Comparison of ENCODE assay signal across 8 cellular contexts in genomic region chr1:206663832-206664652, GRCh38. TPM values are rescaled to one million over a fixed set of nuclear protein-coding genes. Genes with fewer than 3 reads are reported as not detected.
DNase-seq lines count a peak whose midpoint lies in the region; FAIRE-seq and TF ChIP-seq lines count a peak whose summit lies in the region.

No MANE protein-coding gene starts in this region.

- H3K36me3 ChIP-seq in WERI-Rb-1 (no peaks in the 10 kb centered on the region), bronchial epithelial cell (ENCODE audit: control insufficient read depth, insufficient read depth, low read length) (no peaks in the 10 kb centered on the region), kidney epithelial cell (ENCODE audit: control insufficient read depth, insufficient read depth, low read length) (no peaks in the 10 kb centered on the region)

- H3K4me3 ChIP-seq in WERI-Rb-1 (ENCODE audit: low read depth, low read length) (peak overlapping the region; percentile 20), bronchial epithelial cell (ENCODE audit: low read depth, low read length) (no peak overlapping the region), kidney epithelial cell (ENCODE audit: low read depth, low read length) (no peak overlapping the region)

- TF ChIP-seq CTCF in HFFc6 (IDR thresholded peaks at IDR 0.05) (peak; percentile 97), WERI-Rb-1 (IDR thresholded peaks at IDR 0.05; ENCODE audit: low read depth, low read length) (peak; percentile 98), bronchial epithelial cell (IDR thresholded peaks at IDR 0.05; ENCODE audit: insufficient read depth, low read length, severe bottlenecking) (peak; percentile 80), kidney epithelial cell (IDR thresholded peaks at IDR 0.05; ENCODE audit: insufficient read depth, low read length, poor library complexity, severe bottlenecking) (peak; percentile 71)

- DNase-seq in DMS53 treated with DMSO at 0.1 percent for 48 hours (lab: John Stamatoyannopoulos, UW; ENCODE audit: unreplicated experiment) (peak; percentile 62), HFFc6 (no peak), NCI-H2171 (lab: John Stamatoyannopoulos, UW) (peak; percentile 47), WERI-Rb-1 (peak; percentile 93), bronchial epithelial cell (ENCODE audit: low read depth) (peak; percentile 52), kidney epithelial cell (ENCODE audit: low read depth) (no peak), cerebellar nuclear complex (lab: John Stamatoyannopoulos, UW) (no peak)
- peak; percentile 71 to 76 for DNase-seq in stimulated activated CD4-positive, alpha-beta T cell treated with anti-CD3 and anti-CD28 coated beads, Interleukin-2, amount 100 ng/mL, for 48 hours

- H3K27ac ChIP-seq in WERI-Rb-1, result no peak overlapping the region; the same call in 1 of the 2 replicates

- no peaks in the 10 kb centered on the region for H3K27me3 ChIP-seq in WERI-Rb-1 (ENCODE audit: insufficient read depth, low read depth, severe bottlenecking)
- H3K27me3 ChIP-seq in bronchial epithelial cell (ENCODE audit: control insufficient read depth, insufficient read depth, low read length), result peaks cover 4% of the 10 kb centered on the region
- peaks cover 13% of the 10 kb centered on the region for H3K27me3 ChIP-seq in kidney epithelial cell (ENCODE audit: control insufficient read depth, insufficient read depth, low read length)

- H3K4me1 Mint-ChIP-seq in HFFc6 (ENCODE audit: low read depth), result peaks cover 5% of the 10 kb centered on the region; the same call in 1 of the 2 replicates

- H3K36me3 Mint-ChIP-seq in HFFc6 (ENCODE audit: low read depth), result no peaks in the 10 kb centered on the region

- no peaks in the 10 kb centered on the region for H3K9me3 ChIP-seq in WERI-Rb-1 (ENCODE audit: severe bottlenecking)

- H3K9me3 Mint-ChIP-seq in HFFc6, result no peaks in the 10 kb centered on the region

- peaks cover 25% of the 10 kb centered on the region for H3K27me3 Mint-ChIP-seq in HFFc6 (ENCODE audit: insufficient read depth)

- H3K4me3 Mint-ChIP-seq in HFFc6, result no peak overlapping the region

- no peak overlapping the region for H3K27ac Mint-ChIP-seq in HFFc6

- no peak for FAIRE-seq in bronchial epithelial cell (lab: Jason Lieb, UNC)

RNA-seq across cellular contexts. Expression of gene MAPKAPK2, which starts 20.7 kb away (rescaled TPM):
- total RNA-seq in HFFc6 (2021; fragmentation: NEBNext Ultra II Directional; extraction: Animal tissue kit (Norgen Biotek cat#: 25700)), result 10 to 100 TPM; 80.0 to 89.1 (median 86.0) TPM
- total RNA-seq in bronchial epithelial cell (23.2 and 33.2 TPM in 2 replicates), kidney epithelial cell (64.0 and 76.3 TPM in 2 replicates)

RNA-seq across cellular contexts. Expression of gene DYRK3, which starts 28.7 kb away (rescaled TPM):
- 10 to 100 TPM; 24.2 to 27.4 (median 26.9) TPM for total RNA-seq in HFFc6 (2021; fragmentation: NEBNext Ultra II Directional; extraction: Animal tissue kit (Norgen Biotek cat#: 25700))
- total RNA-seq in bronchial epithelial cell, result 51.0 and 58.2 TPM in 2 replicates
- total RNA-seq in kidney epithelial cell, result 14.8 and 17.9 TPM in 2 replicates

RNA-seq across cellular contexts. Expression of gene EIF2D, which starts 51.8 kb away (rescaled TPM):
- total RNA-seq in HFFc6 (2021; fragmentation: NEBNext Ultra II Directional; extraction: Animal tissue kit (Norgen Biotek cat#: 25700)), result 10 to 100 TPM; 38.9 to 48.3 (median 43.2) TPM
- total RNA-seq in bronchial epithelial cell, result 52.0 and 56.1 TPM in 2 replicates
- total RNA-seq in kidney epithelial cell, result 54.3 and 55.4 TPM in 2 replicates

Comparison
In these comparisons a context has a peak if more than half of its experiments do, and no peak if none do; other contexts are left out.
1. DNase-seq: peak in DMS53 treated with DMSO at 0.1 percent for 48 hours (single experiment), NCI-H2171 (single experiment), WERI-Rb-1 (single experiment), bronchial epithelial cell (single experiment) and stimulated activated CD4-positive, alpha-beta T cell treated with anti-CD3 and anti-CD28 coated beads, Interleukin-2, amount 100 ng/mL, for 48 hours (2 of 2); none in HFFc6 (single experiment), kidney epithelial cell (single experiment) and cerebellar nuclear complex (0 of 2).
2. Peak in every context shown above with its lines, with median percentiles within 50 percentile points of each other: CTCF ChIP-seq.